1 cellular context compared by ENCODE assay signal in the genomic region with DNA sequence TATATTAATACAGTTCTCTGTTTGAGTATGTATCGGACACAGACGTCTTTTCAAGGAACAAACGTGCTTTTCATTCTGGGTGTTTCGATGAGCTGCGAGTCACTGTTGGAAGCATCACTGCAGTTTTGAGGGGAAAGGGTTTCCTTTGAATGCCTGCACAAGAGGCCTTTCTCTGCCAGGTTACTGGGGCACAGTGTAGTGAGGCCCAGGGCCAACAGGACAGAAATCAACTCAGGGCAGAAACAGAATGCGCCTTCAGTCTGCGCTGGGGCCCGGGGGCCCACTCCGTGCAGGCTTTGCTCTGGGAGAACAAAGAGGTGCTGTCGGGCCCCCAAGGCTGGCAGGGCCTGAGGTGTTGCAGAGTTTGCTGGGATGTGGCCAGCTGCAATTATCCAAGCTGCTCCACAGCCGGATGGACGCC.
A peak's percentile ranks its signal among the peaks of the same experiment; 100 is the strongest.
TF ChIP-seq lines count a peak whose summit lies in the region.

No MANE protein-coding gene starts in this region.

TF ChIP-seq in HepG2, 621 proteins besides CTCF, POLR2A, EP300 and RAD21 (continued from another document):
- TF ChIP-seq, protein P1, sequence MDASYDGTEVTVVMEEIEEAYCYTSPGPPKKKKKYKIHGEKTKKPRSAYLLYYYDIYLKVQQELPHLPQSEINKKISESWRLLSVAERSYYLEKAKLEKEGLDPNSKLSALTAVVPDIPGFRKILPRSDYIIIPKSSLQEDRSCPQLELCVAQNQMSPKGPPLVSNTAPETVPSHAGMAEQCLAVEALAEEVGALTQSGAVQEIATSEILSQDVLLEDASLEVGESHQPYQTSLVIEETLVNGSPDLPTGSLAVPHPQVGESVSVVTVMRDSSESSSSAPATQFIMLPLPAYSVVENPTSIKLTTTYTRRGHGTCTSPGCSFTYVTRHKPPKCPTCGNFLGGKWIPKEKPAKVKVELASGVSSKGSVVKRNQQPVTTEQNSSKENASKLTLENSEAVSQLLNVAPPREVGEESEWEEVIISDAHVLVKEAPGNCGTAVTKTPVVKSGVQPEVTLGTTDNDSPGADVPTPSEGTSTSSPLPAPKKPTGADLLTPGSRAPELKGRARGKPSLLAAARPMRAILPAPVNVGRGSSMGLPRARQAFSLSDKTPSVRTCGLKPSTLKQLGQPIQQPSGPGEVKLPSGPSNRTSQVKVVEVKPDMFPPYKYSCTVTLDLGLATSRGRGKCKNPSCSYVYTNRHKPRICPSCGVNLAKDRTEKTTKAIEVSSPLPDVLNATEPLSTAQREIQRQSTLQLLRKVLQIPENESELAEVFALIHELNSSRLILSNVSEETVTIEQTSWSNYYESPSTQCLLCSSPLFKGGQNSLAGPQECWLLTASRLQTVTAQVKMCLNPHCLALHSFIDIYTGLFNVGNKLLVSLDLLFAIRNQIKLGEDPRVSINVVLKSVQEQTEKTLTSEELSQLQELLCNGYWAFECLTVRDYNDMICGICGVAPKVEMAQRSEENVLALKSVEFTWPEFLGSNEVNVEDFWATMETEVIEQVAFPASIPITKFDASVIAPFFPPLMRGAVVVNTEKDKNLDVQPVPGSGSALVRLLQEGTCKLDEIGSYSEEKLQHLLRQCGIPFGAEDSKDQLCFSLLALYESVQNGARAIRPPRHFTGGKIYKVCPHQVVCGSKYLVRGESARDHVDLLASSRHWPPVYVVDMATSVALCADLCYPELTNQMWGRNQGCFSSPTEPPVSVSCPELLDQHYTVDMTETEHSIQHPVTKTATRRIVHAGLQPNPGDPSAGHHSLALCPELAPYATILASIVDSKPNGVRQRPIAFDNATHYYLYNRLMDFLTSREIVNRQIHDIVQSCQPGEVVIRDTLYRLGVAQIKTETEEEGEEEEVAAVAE (CRISPR knock-in tag; IDR thresholded peaks at IDR 0.05; ENCODE audit: borderline replicate concordance): no peak
- no peak for TF ChIP-seq SYNCRIP (IDR thresholded peaks at IDR 0.05; ENCODE audit: insufficient read depth, low read depth, low read length)
- TF ChIP-seq, protein P2, sequence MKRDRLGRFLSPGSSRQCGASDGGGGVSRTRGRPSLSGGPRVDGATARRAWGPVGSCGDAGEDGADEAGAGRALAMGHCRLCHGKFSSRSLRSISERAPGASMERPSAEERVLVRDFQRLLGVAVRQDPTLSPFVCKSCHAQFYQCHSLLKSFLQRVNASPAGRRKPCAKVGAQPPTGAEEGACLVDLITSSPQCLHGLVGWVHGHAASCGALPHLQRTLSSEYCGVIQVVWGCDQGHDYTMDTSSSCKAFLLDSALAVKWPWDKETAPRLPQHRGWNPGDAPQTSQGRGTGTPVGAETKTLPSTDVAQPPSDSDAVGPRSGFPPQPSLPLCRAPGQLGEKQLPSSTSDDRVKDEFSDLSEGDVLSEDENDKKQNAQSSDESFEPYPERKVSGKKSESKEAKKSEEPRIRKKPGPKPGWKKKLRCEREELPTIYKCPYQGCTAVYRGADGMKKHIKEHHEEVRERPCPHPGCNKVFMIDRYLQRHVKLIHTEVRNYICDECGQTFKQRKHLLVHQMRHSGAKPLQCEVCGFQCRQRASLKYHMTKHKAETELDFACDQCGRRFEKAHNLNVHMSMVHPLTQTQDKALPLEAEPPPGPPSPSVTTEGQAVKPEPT (CRISPR knock-in tag; IDR thresholded peaks at IDR 0.05; ENCODE audit: low read depth): no peak
- no peak for TF ChIP-seq U2AF1 (optimal IDR thresholded peaks at IDR 0.05; ENCODE audit: low read depth, low read length)
- TF ChIP-seq, protein P3, sequence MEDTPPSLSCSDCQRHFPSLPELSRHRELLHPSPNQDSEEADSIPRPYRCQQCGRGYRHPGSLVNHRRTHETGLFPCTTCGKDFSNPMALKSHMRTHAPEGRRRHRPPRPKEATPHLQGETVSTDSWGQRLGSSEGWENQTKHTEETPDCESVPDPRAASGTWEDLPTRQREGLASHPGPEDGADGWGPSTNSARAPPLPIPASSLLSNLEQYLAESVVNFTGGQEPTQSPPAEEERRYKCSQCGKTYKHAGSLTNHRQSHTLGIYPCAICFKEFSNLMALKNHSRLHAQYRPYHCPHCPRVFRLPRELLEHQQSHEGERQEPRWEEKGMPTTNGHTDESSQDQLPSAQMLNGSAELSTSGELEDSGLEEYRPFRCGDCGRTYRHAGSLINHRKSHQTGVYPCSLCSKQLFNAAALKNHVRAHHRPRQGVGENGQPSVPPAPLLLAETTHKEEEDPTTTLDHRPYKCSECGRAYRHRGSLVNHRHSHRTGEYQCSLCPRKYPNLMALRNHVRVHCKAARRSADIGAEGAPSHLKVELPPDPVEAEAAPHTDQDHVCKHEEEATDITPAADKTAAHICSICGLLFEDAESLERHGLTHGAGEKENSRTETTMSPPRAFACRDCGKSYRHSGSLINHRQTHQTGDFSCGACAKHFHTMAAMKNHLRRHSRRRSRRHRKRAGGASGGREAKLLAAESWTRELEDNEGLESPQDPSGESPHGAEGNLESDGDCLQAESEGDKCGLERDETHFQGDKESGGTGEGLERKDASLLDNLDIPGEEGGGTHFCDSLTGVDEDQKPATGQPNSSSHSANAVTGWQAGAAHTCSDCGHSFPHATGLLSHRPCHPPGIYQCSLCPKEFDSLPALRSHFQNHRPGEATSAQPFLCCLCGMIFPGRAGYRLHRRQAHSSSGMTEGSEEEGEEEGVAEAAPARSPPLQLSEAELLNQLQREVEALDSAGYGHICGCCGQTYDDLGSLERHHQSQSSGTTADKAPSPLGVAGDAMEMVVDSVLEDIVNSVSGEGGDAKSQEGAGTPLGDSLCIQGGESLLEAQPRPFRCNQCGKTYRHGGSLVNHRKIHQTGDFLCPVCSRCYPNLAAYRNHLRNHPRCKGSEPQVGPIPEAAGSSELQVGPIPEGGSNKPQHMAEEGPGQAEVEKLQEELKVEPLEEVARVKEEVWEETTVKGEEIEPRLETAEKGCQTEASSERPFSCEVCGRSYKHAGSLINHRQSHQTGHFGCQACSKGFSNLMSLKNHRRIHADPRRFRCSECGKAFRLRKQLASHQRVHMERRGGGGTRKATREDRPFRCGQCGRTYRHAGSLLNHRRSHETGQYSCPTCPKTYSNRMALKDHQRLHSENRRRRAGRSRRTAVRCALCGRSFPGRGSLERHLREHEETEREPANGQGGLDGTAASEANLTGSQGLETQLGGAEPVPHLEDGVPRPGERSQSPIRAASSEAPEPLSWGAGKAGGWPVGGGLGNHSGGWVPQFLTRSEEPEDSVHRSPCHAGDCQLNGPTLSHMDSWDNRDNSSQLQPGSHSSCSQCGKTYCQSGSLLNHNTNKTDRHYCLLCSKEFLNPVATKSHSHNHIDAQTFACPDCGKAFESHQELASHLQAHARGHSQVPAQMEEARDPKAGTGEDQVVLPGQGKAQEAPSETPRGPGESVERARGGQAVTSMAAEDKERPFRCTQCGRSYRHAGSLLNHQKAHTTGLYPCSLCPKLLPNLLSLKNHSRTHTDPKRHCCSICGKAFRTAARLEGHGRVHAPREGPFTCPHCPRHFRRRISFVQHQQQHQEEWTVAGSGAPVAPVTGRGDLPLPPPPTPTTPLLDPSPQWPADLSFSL (CRISPR knock-in tag; IDR thresholded peaks at IDR 0.05): no peak
- TF ChIP-seq SOX6 (IDR thresholded peaks at IDR 0.05): no peak
- TF ChIP-seq SOX6 (CRISPR knock-in tag; IDR thresholded peaks at IDR 0.05): 0 out of 2 replicates have a peak, but pooled peaks have one; percentile 32
- TF ChIP-seq SP1 (IDR thresholded peaks at IDR 0.05): no peak
- no peak for TF ChIP-seq SP1 (CRISPR knock-in tag; IDR thresholded peaks at IDR 0.05)
- no peak for TF ChIP-seq HMG20A (CRISPR knock-in tag; IDR thresholded peaks at IDR 0.05; ENCODE audit: borderline replicate concordance)
- no peak for TF ChIP-seq ZNF772 (CRISPR knock-in tag; IDR thresholded peaks at IDR 0.05)
- TF ChIP-seq, protein P4, sequence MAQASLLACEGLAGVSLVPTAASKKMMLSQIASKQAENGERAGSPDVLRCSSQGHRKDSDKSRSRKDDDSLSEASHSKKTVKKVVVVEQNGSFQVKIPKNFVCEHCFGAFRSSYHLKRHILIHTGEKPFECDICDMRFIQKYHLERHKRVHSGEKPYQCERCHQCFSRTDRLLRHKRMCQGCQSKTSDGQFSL (CRISPR knock-in tag; IDR thresholded peaks at IDR 0.05): no peak
- TF ChIP-seq ZMYM4 (CRISPR knock-in tag; IDR thresholded peaks at IDR 0.05): no peak
- TF ChIP-seq, protein P5, sequence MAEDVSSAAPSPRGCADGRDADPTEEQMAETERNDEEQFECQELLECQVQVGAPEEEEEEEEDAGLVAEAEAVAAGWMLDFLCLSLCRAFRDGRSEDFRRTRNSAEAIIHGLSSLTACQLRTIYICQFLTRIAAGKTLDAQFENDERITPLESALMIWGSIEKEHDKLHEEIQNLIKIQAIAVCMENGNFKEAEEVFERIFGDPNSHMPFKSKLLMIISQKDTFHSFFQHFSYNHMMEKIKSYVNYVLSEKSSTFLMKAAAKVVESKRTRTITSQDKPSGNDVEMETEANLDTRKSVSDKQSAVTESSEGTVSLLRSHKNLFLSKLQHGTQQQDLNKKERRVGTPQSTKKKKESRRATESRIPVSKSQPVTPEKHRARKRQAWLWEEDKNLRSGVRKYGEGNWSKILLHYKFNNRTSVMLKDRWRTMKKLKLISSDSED (CRISPR knock-in tag; IDR thresholded peaks at IDR 0.05): no peak
- TF ChIP-seq, protein P6, sequence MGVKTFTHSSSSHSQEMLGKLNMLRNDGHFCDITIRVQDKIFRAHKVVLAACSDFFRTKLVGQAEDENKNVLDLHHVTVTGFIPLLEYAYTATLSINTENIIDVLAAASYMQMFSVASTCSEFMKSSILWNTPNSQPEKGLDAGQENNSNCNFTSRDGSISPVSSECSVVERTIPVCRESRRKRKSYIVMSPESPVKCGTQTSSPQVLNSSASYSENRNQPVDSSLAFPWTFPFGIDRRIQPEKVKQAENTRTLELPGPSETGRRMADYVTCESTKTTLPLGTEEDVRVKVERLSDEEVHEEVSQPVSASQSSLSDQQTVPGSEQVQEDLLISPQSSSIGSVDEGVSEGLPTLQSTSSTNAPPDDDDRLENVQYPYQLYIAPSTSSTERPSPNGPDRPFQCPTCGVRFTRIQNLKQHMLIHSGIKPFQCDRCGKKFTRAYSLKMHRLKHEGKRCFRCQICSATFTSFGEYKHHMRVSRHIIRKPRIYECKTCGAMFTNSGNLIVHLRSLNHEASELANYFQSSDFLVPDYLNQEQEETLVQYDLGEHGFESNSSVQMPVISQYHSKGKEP (CRISPR knock-in tag; IDR thresholded peaks at IDR 0.05): no peak
- no peak for TF ChIP-seq EHMT2 (IDR thresholded peaks at IDR 0.05; ENCODE audit: borderline replicate concordance, low read depth, low read length)
- no peak for TF ChIP-seq THAP11 (CRISPR knock-in tag; IDR thresholded peaks at IDR 0.05)
- TF ChIP-seq ZNF292 (CRISPR knock-in tag; IDR thresholded peaks at IDR 0.05; ENCODE audit: borderline replicate concordance, low read depth): 0 out of 2 replicates have a peak, but pooled peaks have one; percentile 16
- TF ChIP-seq ZNF790 (CRISPR knock-in tag; IDR thresholded peaks at IDR 0.05; ENCODE audit: borderline replicate concordance): no peak
- TF ChIP-seq, protein P7, sequence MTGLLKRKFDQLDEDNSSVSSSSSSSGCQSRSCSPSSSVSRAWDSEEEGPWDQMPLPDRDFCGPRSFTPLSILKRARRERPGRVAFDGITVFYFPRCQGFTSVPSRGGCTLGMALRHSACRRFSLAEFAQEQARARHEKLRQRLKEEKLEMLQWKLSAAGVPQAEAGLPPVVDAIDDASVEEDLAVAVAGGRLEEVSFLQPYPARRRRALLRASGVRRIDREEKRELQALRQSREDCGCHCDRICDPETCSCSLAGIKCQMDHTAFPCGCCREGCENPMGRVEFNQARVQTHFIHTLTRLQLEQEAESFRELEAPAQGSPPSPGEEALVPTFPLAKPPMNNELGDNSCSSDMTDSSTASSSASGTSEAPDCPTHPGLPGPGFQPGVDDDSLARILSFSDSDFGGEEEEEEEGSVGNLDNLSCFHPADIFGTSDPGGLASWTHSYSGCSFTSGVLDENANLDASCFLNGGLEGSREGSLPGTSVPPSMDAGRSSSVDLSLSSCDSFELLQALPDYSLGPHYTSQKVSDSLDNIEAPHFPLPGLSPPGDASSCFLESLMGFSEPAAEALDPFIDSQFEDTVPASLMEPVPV (CRISPR knock-in tag; IDR thresholded peaks at IDR 0.05): no peak
TF ChIP-seq in HepG2: peak in this region for 16.
